In genomic region chr17:64386412-64387144, GRCh38 we compare ENCODE assay signal across 1 cellular context.
TF ChIP-seq lines count a peak whose summit lies in the region.

No MANE protein-coding gene starts in this region.

TF ChIP-seq in HepG2, 621 proteins besides CTCF, POLR2A, EP300 and RAD21 (continued from another document and continues in another):
- TF ChIP-seq, protein P1, sequence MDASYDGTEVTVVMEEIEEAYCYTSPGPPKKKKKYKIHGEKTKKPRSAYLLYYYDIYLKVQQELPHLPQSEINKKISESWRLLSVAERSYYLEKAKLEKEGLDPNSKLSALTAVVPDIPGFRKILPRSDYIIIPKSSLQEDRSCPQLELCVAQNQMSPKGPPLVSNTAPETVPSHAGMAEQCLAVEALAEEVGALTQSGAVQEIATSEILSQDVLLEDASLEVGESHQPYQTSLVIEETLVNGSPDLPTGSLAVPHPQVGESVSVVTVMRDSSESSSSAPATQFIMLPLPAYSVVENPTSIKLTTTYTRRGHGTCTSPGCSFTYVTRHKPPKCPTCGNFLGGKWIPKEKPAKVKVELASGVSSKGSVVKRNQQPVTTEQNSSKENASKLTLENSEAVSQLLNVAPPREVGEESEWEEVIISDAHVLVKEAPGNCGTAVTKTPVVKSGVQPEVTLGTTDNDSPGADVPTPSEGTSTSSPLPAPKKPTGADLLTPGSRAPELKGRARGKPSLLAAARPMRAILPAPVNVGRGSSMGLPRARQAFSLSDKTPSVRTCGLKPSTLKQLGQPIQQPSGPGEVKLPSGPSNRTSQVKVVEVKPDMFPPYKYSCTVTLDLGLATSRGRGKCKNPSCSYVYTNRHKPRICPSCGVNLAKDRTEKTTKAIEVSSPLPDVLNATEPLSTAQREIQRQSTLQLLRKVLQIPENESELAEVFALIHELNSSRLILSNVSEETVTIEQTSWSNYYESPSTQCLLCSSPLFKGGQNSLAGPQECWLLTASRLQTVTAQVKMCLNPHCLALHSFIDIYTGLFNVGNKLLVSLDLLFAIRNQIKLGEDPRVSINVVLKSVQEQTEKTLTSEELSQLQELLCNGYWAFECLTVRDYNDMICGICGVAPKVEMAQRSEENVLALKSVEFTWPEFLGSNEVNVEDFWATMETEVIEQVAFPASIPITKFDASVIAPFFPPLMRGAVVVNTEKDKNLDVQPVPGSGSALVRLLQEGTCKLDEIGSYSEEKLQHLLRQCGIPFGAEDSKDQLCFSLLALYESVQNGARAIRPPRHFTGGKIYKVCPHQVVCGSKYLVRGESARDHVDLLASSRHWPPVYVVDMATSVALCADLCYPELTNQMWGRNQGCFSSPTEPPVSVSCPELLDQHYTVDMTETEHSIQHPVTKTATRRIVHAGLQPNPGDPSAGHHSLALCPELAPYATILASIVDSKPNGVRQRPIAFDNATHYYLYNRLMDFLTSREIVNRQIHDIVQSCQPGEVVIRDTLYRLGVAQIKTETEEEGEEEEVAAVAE (CRISPR knock-in tag; IDR thresholded peaks at IDR 0.05; ENCODE audit: borderline replicate concordance), result peak; percentile 66; the same call in 1 of the 2 replicates
- TF ChIP-seq ZNF556 (CRISPR knock-in tag; IDR thresholded peaks at IDR 0.05; ENCODE audit: borderline replicate concordance) (0 out of 2 replicates have a peak, but pooled peaks have one; percentile 50), ZNF143 (CRISPR knock-in tag; IDR thresholded peaks at IDR 0.05) (0 out of 2 replicates have a peak, but pooled peaks have one; percentile 11), JDP2 (CRISPR knock-in tag; IDR thresholded peaks at IDR 0.05; ENCODE audit: borderline replicate concordance) (no peak), FOXK1 (CRISPR knock-in tag; IDR thresholded peaks at IDR 0.05; ENCODE audit: borderline replicate concordance, low read depth) (peak; percentile 38; the same call in 1 of the 2 replicates), FIP1L1 (IDR thresholded peaks at IDR 0.05; ENCODE audit: borderline replicate concordance, insufficient read depth, low read depth, low read length) (0 out of 2 replicates have a peak, but pooled peaks have one; percentile 81), CREM (IDR thresholded peaks at IDR 0.05) (0 out of 2 replicates have a peak, but pooled peaks have one; percentile 13), CREM (CRISPR knock-in tag; IDR thresholded peaks at IDR 0.05) (no peak), CBX5 (CRISPR knock-in tag; IDR thresholded peaks at IDR 0.05; ENCODE audit: borderline replicate concordance) (peak; percentile 77; the same call in 1 of the 2 replicates), IRF9 (CRISPR knock-in tag; IDR thresholded peaks at IDR 0.05; ENCODE audit: borderline replicate concordance) (0 out of 2 replicates have a peak, but pooled peaks have one; percentile 40), ZNF781 (CRISPR knock-in tag; IDR thresholded peaks at IDR 0.05; ENCODE audit: borderline replicate concordance, not compliant biosample characterization) (peak; percentile 60), ZSCAN22 (CRISPR knock-in tag; IDR thresholded peaks at IDR 0.05) (no peak), SP1 (IDR thresholded peaks at IDR 0.05) (no peak), SP1 (CRISPR knock-in tag; IDR thresholded peaks at IDR 0.05) (peak; percentile 44; the same call in 1 of the 2 replicates), ZNF652 (CRISPR knock-in tag; IDR thresholded peaks at IDR 0.05; ENCODE audit: borderline replicate concordance, low read depth) (0 out of 2 replicates have a peak, but pooled peaks have one; percentile 26), ERF (CRISPR knock-in tag; IDR thresholded peaks at IDR 0.05) (peak; percentile 73), SAP130 (CRISPR knock-in tag; IDR thresholded peaks at IDR 0.05; ENCODE audit: low read depth) (peak; percentile 78), ZNF552 (CRISPR knock-in tag; IDR thresholded peaks at IDR 0.05; ENCODE audit: borderline replicate concordance) (no peak), PAX8 (CRISPR knock-in tag; IDR thresholded peaks at IDR 0.05; ENCODE audit: borderline replicate concordance) (no peak; the same call in 1 of the 2 replicates), NFKBIZ (CRISPR knock-in tag; IDR thresholded peaks at IDR 0.05) (0 out of 2 replicates have a peak, but pooled peaks have one; percentile 38), MAX (IDR thresholded peaks at IDR 0.05) (peak; percentile 75; the same call in 1 of the 2 replicates), ZNF878 (CRISPR knock-in tag; IDR thresholded peaks at IDR 0.05) (peak; percentile 43; the same call in 1 of the 2 replicates), ZNF263 (CRISPR knock-in tag; IDR thresholded peaks at IDR 0.05) (peak; percentile 100), PCBP2 (optimal IDR thresholded peaks at IDR 0.05; ENCODE audit: low read depth, low read length, poor library complexity, severe bottlenecking) (peak; percentile 81), HOXD1 (CRISPR knock-in tag; IDR thresholded peaks at IDR 0.05) (peak; percentile 12; the same call in 1 of the 2 replicates), HMGA1 (CRISPR knock-in tag; conservative IDR thresholded peaks at IDR 0.05) (no peak), RFXAP (CRISPR knock-in tag; IDR thresholded peaks at IDR 0.05; ENCODE audit: borderline replicate concordance) (no peak), ZNF18 (CRISPR knock-in tag; IDR thresholded peaks at IDR 0.05; ENCODE audit: insufficient replicate concordance) (peak; percentile 98), ZNF710 (CRISPR knock-in tag; IDR thresholded peaks at IDR 0.05; ENCODE audit: borderline replicate concordance) (peak; percentile 47; the same call in 1 of the 2 replicates)
- TF ChIP-seq, protein P2, sequence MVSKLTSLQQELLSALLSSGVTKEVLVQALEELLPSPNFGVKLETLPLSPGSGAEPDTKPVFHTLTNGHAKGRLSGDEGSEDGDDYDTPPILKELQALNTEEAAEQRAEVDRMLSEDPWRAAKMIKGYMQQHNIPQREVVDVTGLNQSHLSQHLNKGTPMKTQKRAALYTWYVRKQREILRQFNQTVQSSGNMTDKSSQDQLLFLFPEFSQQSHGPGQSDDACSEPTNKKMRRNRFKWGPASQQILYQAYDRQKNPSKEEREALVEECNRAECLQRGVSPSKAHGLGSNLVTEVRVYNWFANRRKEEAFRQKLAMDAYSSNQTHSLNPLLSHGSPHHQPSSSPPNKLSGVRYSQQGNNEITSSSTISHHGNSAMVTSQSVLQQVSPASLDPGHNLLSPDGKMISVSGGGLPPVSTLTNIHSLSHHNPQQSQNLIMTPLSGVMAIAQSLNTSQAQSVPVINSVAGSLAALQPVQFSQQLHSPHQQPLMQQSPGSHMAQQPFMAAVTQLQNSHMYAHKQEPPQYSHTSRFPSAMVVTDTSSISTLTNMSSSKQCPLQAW (CRISPR knock-in tag; IDR thresholded peaks at IDR 0.05), result peak; percentile 91
- TF ChIP-seq, protein P3, sequence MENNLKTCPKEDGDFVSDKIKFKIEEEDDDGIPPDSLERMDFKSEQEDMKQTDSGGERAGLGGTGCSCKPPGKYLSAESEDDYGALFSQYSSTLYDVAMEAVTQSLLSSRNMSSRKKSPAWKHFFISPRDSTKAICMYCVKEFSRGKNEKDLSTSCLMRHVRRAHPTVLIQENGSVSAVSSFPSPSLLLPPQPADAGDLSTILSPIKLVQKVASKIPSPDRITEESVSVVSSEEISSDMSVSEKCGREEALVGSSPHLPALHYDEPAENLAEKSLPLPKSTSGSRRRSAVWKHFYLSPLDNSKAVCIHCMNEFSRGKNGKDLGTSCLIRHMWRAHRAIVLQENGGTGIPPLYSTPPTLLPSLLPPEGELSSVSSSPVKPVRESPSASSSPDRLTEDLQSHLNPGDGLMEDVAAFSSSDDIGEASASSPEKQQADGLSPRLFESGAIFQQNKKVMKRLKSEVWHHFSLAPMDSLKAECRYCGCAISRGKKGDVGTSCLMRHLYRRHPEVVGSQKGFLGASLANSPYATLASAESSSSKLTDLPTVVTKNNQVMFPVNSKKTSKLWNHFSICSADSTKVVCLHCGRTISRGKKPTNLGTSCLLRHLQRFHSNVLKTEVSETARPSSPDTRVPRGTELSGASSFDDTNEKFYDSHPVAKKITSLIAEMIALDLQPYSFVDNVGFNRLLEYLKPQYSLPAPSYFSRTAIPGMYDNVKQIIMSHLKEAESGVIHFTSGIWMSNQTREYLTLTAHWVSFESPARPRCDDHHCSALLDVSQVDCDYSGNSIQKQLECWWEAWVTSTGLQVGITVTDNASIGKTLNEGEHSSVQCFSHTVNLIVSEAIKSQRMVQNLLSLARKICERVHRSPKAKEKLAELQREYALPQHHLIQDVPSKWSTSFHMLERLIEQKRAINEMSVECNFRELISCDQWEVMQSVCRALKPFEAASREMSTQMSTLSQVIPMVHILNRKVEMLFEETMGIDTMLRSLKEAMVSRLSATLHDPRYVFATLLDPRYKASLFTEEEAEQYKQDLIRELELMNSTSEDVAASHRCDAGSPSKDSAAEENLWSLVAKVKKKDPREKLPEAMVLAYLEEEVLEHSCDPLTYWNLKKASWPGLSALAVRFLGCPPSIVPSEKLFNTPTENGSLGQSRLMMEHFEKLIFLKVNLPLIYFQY (CRISPR knock-in tag; IDR thresholded peaks at IDR 0.05; ENCODE audit: borderline replicate concordance), result 0 out of 2 replicates have a peak, but pooled peaks have one; percentile 26
- TF ChIP-seq, protein P4, sequence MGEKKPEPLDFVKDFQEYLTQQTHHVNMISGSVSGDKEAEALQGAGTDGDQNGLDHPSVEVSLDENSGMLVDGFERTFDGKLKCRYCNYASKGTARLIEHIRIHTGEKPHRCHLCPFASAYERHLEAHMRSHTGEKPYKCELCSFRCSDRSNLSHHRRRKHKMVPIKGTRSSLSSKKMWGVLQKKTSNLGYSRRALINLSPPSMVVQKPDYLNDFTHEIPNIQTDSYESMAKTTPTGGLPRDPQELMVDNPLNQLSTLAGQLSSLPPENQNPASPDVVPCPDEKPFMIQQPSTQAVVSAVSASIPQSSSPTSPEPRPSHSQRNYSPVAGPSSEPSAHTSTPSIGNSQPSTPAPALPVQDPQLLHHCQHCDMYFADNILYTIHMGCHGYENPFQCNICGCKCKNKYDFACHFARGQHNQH (CRISPR knock-in tag; IDR thresholded peaks at IDR 0.05), result peak; percentile 85
- TF ChIP-seq, protein P5, sequence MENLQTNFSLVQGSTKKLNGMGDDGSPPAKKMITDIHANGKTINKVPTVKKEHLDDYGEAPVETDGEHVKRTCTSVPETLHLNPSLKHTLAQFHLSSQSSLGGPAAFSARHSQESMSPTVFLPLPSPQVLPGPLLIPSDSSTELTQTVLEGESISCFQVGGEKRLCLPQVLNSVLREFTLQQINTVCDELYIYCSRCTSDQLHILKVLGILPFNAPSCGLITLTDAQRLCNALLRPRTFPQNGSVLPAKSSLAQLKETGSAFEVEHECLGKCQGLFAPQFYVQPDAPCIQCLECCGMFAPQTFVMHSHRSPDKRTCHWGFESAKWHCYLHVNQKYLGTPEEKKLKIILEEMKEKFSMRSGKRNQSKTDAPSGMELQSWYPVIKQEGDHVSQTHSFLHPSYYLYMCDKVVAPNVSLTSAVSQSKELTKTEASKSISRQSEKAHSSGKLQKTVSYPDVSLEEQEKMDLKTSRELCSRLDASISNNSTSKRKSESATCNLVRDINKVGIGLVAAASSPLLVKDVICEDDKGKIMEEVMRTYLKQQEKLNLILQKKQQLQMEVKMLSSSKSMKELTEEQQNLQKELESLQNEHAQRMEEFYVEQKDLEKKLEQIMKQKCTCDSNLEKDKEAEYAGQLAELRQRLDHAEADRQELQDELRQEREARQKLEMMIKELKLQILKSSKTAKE (CRISPR knock-in tag; IDR thresholded peaks at IDR 0.05; ENCODE audit: borderline replicate concordance), result peak; percentile 73
- TF ChIP-seq, protein P6, sequence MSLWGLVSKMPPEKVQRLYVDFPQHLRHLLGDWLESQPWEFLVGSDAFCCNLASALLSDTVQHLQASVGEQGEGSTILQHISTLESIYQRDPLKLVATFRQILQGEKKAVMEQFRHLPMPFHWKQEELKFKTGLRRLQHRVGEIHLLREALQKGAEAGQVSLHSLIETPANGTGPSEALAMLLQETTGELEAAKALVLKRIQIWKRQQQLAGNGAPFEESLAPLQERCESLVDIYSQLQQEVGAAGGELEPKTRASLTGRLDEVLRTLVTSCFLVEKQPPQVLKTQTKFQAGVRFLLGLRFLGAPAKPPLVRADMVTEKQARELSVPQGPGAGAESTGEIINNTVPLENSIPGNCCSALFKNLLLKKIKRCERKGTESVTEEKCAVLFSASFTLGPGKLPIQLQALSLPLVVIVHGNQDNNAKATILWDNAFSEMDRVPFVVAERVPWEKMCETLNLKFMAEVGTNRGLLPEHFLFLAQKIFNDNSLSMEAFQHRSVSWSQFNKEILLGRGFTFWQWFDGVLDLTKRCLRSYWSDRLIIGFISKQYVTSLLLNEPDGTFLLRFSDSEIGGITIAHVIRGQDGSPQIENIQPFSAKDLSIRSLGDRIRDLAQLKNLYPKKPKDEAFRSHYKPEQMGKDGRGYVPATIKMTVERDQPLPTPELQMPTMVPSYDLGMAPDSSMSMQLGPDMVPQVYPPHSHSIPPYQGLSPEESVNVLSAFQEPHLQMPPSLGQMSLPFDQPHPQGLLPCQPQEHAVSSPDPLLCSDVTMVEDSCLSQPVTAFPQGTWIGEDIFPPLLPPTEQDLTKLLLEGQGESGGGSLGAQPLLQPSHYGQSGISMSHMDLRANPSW (CRISPR knock-in tag; IDR thresholded peaks at IDR 0.05; ENCODE audit: borderline replicate concordance), result no peak
